Comparison of ENCODE assay signal across 9 cellular contexts in genomic region chr9:77977210-77977611, GRCh38. TPM values are rescaled to one million over a fixed set of nuclear protein-coding genes. Genes with fewer than 3 reads are reported as not detected.
DNase-seq lines count a peak whose midpoint lies in the region; ATAC-seq, FAIRE-seq and TF ChIP-seq lines count a peak whose summit lies in the region.
"Had no signal": no experiment of that assay in that cellular context is flagged by ENCODE, and none has a peak within 500 bp of the region (broad histone marks: within the 10 kb centered on the region; RNA-seq: fewer than 3 reads in every experiment).

No MANE protein-coding gene starts in this region.

- H3K27ac Mint-ChIP-seq in naive thymus-derived CD8-positive, alpha-beta T cell: peak overlapping the region; percentile 1 to 96 (median 85)
- H3K27ac Mint-ChIP-seq in type B pancreatic cell: peak overlapping the region; percentile 69

- H3K27me3 ChIP-seq in esophagus squamous epithelium: no peaks in the 10 kb centered on the region

- H3K9me3 Mint-ChIP-seq in naive thymus-derived CD8-positive, alpha-beta T cell: no peaks in the 10 kb centered on the region
- no peaks in the 10 kb centered on the region for H3K9me3 Mint-ChIP-seq in type B pancreatic cell

- intact Hi-C loops in esophagus squamous epithelium (cut with DNase I): no loop called here

- peaks cover 38 to 91% (median 41%) of the 10 kb centered on the region in 3 donors for H3K4me1 ChIP-seq in esophagus squamous epithelium

- TF ChIP-seq CTCF in esophagus squamous epithelium (IDR thresholded peaks at IDR 0.05): peak in 5 of 6 experiments; percentile 26 to 51 (median 38)
- TF ChIP-seq CTCF in type B pancreatic cell (conservative IDR thresholded peaks at IDR 0.05): peak; percentile 68

- WGBS in esophagus squamous epithelium, 2 donors: 31 to 67% methylated on average over 2 to 3 of the region's 4 CpGs

- peak overlapping the region; percentile 52 to 75 (median 68) for H3K27ac ChIP-seq in esophagus squamous epithelium

- peak overlapping the region; percentile 10 to 63 (median 50) for H3K4me3 Mint-ChIP-seq in naive thymus-derived CD8-positive, alpha-beta T cell
- no peak overlapping the region for H3K4me3 Mint-ChIP-seq in type B pancreatic cell

- peaks cover 0 to 7% (median 0%) of the 10 kb centered on the region in 3 donors for H3K36me3 ChIP-seq in esophagus squamous epithelium

- no peak overlapping the region for H3K4me3 ChIP-seq in esophagus squamous epithelium

- H3K4me1 Mint-ChIP-seq in naive thymus-derived CD8-positive, alpha-beta T cell: peaks cover 29 to 70% (median 62%) of the 10 kb centered on the region in 4 donors
- peaks cover 42% of the 10 kb centered on the region for H3K4me1 Mint-ChIP-seq in type B pancreatic cell (ENCODE audit: unreplicated experiment)

- no peaks in the 10 kb centered on the region for H3K9me3 ChIP-seq in esophagus squamous epithelium

- no peaks in the 10 kb centered on the region for H3K27me3 Mint-ChIP-seq in naive thymus-derived CD8-positive, alpha-beta T cell
- H3K27me3 Mint-ChIP-seq in type B pancreatic cell: no peaks in the 10 kb centered on the region

- H3K36me3 Mint-ChIP-seq in naive thymus-derived CD8-positive, alpha-beta T cell: no peaks in the 10 kb centered on the region
- H3K36me3 Mint-ChIP-seq in type B pancreatic cell: no peaks in the 10 kb centered on the region

- TF ChIP-seq POLR2A in esophagus squamous epithelium (IDR thresholded peaks at IDR 0.05) (no peak), GM12892 (IDR thresholded peaks at IDR 0.05; ENCODE audit: low read depth, low read length) (no peak)

- ATAC-seq in naive thymus-derived CD8-positive, alpha-beta T cell: peak; percentile 64 to 73

- no peak for FAIRE-seq in GM12892 (lab: Jason Lieb, UNC)
- FAIRE-seq: A204.1 had no signal

- DNase-seq in DMS 273 (lab: John Stamatoyannopoulos, UW; ENCODE audit: unreplicated experiment): peak; percentile 38
- DNase-seq in DMS 273 treated with DMSO at 0.1 percent for 48 hours (lab: John Stamatoyannopoulos, UW): no peak
- DNase-seq in NCI-H460 (ENCODE audit: extremely low read depth, low read depth): peak; percentile 52
- DNase-seq in activated T-cell treated with anti-CD3 and anti-CD28 coated beads, Interleukin-2, amount 50 U/mL, for 1 hour: peak; percentile 52
- DNase-seq in esophagus squamous epithelium (lab: John Stamatoyannopoulos, UW): no peak
- DNase-seq in naive thymus-derived CD8-positive, alpha-beta T cell: peak in 9 of 10 donors; percentile 19 to 72 (median 36)
- no peak for DNase-seq in type B pancreatic cell (ENCODE audit: extremely low spot score, unreplicated experiment)
- no peak for DNase-seq in GM12892 (ENCODE audit: insufficient read length)

- POLR2A ChIA-PET in naive thymus-derived CD8-positive, alpha-beta T cell (lab: Charles Lee): interaction anchor here (0.8 to 1.7 kb wide), 5 partner anchors 52 to 238 kb away, joined by 3 to 9 read pairs (median 5); no protein-coding TSS in a partner anchor

RNA-seq across cellular contexts. Expression of gene GNAQ, which starts 54.4 kb away (rescaled TPM):
- 28.6 and 29.2 TPM in 2 replicates for total RNA-seq in NCI-H460 (2014; rRNA removed; shearing (Covaris generic))
- polyA plus RNA-seq in NCI-H460 (2014; cell fraction: nucleus; rRNA removed): 10.3 and 17.5 TPM in 2 replicates
- total RNA-seq in esophagus squamous epithelium (10 to 100 TPM; 18.1 to 35.1 (median 24.0) TPM), type B pancreatic cell (ENCODE audit: low replicate concordance) (46.7 and 52.1 TPM in 2 replicates)
- 10 to 100 TPM; 33.3 to 40.0 TPM for total RNA-seq in naive thymus-derived CD8-positive, alpha-beta T cell
- 10 to 100 TPM in 1 of 3 donors, 1 to 10 TPM in 2; 6.9 to 15.6 (median 9.9) TPM for polyA plus RNA-seq in naive thymus-derived CD8-positive, alpha-beta T cell
- polyA plus RNA-seq in GM12892 (2012; ENCODE audit: missing spikeins): 0.21 TPM

Comparison
In these comparisons a context has a peak if more than half of its experiments do, and no peak if none do; other contexts are left out.
1. DNase-seq: peak in DMS 273 (single experiment), NCI-H460 (single experiment), activated T-cell treated with anti-CD3 and anti-CD28 coated beads, Interleukin-2, amount 50 U/mL, for 1 hour (single experiment) and naive thymus-derived CD8-positive, alpha-beta T cell (9 of 10); none in DMS 273 treated with DMSO at 0.1 percent for 48 hours (single experiment), esophagus squamous epithelium (single experiment), type B pancreatic cell (single experiment) and GM12892 (single experiment).